ENCODE assay signal across 16 cellular contexts in genomic region chr5:52875827-52876226, GRCh38.
DNase-seq lines count a peak whose midpoint lies in the region; ATAC-seq and TF ChIP-seq lines count a peak whose summit lies in the region.
"Had no signal": no experiment of that assay in that cellular context is flagged by ENCODE, and none has a peak within 500 bp of the region (broad histone marks: within the 10 kb centered on the region; RNA-seq: fewer than 3 reads in every experiment).

No MANE protein-coding gene starts in this region.

- no peak overlapping the region for H3K4me3 Mint-ChIP-seq in mesothelial cell of epicardium

- H3K27ac ChIP-seq in heart right ventricle (peak overlapping the region in 8 of 10 donors; percentile 2 to 68 (median 52)), aorta (ENCODE audit: low read depth in 1 of 2, low read length in 2 of 2) (no peak overlapping the region)

- H3K9me3 Mint-ChIP-seq in mesothelial cell of epicardium, result no peaks in the 10 kb centered on the region

- no peak for TF ChIP-seq CTCF in heart right ventricle (IDR thresholded peaks at IDR 0.05)
- no peak for TF ChIP-seq CTCF in mesothelial cell of epicardium (IDR thresholded peaks at IDR 0.05; ENCODE audit: unreplicated experiment)

- intact Hi-C loops in heart right ventricle (cut with DNase I) (no loop called here), cardiac septum (cut with DNase I) (no loop called here), left cardiac atrium (cut with DNase I) (no loop called here), aorta (cut with DNase I) (no loop called here)

- H3K27me3 ChIP-seq in heart right ventricle, result no peaks in the 10 kb centered on the region
- H3K27me3 ChIP-seq in aorta (ENCODE audit: control insufficient read depth in 1 of 2, insufficient read depth in 2 of 2, low read length in 1 of 2), result no peaks in the 10 kb centered on the region

- H3K27ac Mint-ChIP-seq in mesothelial cell of epicardium, result peak overlapping the region; percentile 68

- no peak overlapping the region for H3K4me3 ChIP-seq in heart right ventricle
- H3K4me3 ChIP-seq in aorta (ENCODE audit: low read length in 2 of 2), result no peak overlapping the region

- peaks cover 0 to 1% (median 0%) of the 10 kb centered on the region in 9 donors for H3K36me3 ChIP-seq in heart right ventricle
- peaks cover 0 to 5% of the 10 kb centered on the region in 2 donors for H3K36me3 ChIP-seq in aorta (ENCODE audit: control insufficient read depth in 1 of 2, insufficient read depth in 2 of 2, low read length in 1 of 2)

- H3K36me3 Mint-ChIP-seq in mesothelial cell of epicardium, result no peaks in the 10 kb centered on the region

- H3K27me3 Mint-ChIP-seq in mesothelial cell of epicardium (ENCODE audit: low read depth), result no peaks in the 10 kb centered on the region

- ATAC-seq in heart right ventricle (peak in 6 of 8 donors; percentile 27 to 80 (median 69)), left cardiac atrium (peak; percentile 19 to 38), aorta (ENCODE audit: low FRiP score) (peak; percentile 63), GM21515 (IDR thresholded peaks at IDR 0.05; ENCODE audit: unreplicated experiment) (no peak)

- H3K4me1 ChIP-seq in heart right ventricle (peaks cover 0 to 22% (median 10%) of the 10 kb centered on the region in 9 donors), aorta (ENCODE audit: control insufficient read depth in 1 of 2, insufficient read depth in 2 of 2, low read length in 2 of 2) (no peaks in the 10 kb centered on the region)

- no peaks in the 10 kb centered on the region for H3K9me3 ChIP-seq in heart right ventricle
- no peaks in the 10 kb centered on the region for H3K9me3 ChIP-seq in aorta (ENCODE audit: control insufficient read depth, low read length)

- peaks cover 14% of the 10 kb centered on the region for H3K4me1 Mint-ChIP-seq in mesothelial cell of epicardium

- peak in 1 of 2 donors; percentile 13 for DNase-seq in heart right ventricle
- no peak for DNase-seq in cardiac septum (ENCODE audit: low spot score)
- DNase-seq in left cardiac atrium, result no peak
- no peak for DNase-seq in mesothelial cell of epicardium (ENCODE audit: low spot score in 2 of 2, unreplicated experiment in 2 of 2)
- no peak for DNase-seq in aorta
- no peak for DNase-seq in NCI-H1694 (lab: John Stamatoyannopoulos, UW)
- DNase-seq in NCI-H510A (lab: John Stamatoyannopoulos, UW), result no peak
- DNase-seq: C1 segment of cervical spinal cord, DMS 273 treated with DMSO at 0.1 percent for 48 hours, Karpas-422, NCI-H1436, NCI-H2081 treated with DMSO at 0.1 percent for 48 hours, NCI-H2227 treated with DMSO at 0.1 percent for 48 hours, NCI-H526 treated with DMSO at 0.1 percent for 48 hours, RPMI8226 had no signal

- 29 to 52% methylated on average over 3 of the region's 3 CpGs for whole genome bisulfite sequencing in heart right ventricle, 2 donors
- 21 to 25% methylated on average over 3 of the region's 3 CpGs for WGBS in aorta, 2 donors

Comparison
In these comparisons a context has a peak if more than half of its experiments do, and no peak if none do; other contexts are left out.
1. H3K27ac ChIP-seq: peak in heart right ventricle (8 of 10); none in aorta (0 of 2).